9 cellular contexts compared by ENCODE assay signal in the genomic region with DNA sequence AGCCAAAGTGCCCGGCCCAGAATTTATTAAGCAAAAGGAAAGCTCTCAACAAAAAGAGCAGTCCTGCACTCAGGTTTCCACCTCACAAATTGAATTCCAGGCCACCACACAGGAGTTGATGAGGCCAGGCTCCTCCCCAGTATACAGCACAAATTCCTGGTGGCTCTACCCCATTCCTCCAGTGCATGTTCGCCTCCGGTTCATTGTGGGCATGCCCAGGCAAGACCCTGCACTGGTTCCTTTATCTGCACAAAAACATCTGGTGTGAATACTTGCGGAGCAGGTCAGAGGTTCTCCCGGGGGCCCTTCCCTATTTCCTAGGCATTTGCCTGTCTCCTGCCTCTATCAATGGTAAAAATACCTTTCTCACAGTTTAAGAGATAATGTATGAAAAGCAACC.
DNase-seq lines count a peak whose midpoint lies in the region; ATAC-seq and TF ChIP-seq lines count a peak whose summit lies in the region.
"Had no signal": no experiment of that assay in that cellular context is flagged by ENCODE, and none has a peak within 500 bp of the region (broad histone marks: within the 10 kb centered on the region; RNA-seq: fewer than 3 reads in every experiment).

No MANE protein-coding gene starts in this region.

- DNase-seq in A673 (ENCODE audit: low spot score) (peak; percentile 3), HPDE6-E6E7 (ENCODE audit: extremely low spot score) (peak; percentile 72), amniotic epithelial cell (ENCODE audit: low read depth) (peak; percentile 31), iPS DF 4.7 (ENCODE audit: extremely low read depth, low spot score) (peak; percentile 53), NCI-H1694 treated with DMSO at 0.1 percent for 48 hours (lab: John Stamatoyannopoulos, UW) (no peak)
- no peak for DNase-seq in activated naive CD4-positive, alpha-beta T cell treated with Interleukin-2 at 50 U/mL for 16 hours
- DNase-seq: effector CD4-positive, alpha-beta T cell had no signal

- POLR2A ChIA-PET in A673 (lab: Charles Lee; ENCODE audit: low non-redundant PET): no interaction called here

- no TSS peak for BruUV-seq in A673 (replicated peaks; lab: Mats Ljungman, UMichigan)

- H3K27me3 ChIP-seq in A673 (replicated peaks; ENCODE audit: insufficient read depth, low read depth, low read length, poor library complexity): peaks cover 7% of the 10 kb centered on the region

- H3K4me1 ChIP-seq in A673 (ENCODE audit: insufficient read depth, low read length, poor library complexity, severe bottlenecking): no peaks in the 10 kb centered on the region

- CTCF ChIA-PET in A673 (lab: Charles Lee): no interaction called here

- no peaks in the 10 kb centered on the region for H3K9me3 ChIP-seq in A673 (ENCODE audit: low read depth, low read length, poor library complexity, severe bottlenecking)

- no peaks in the 10 kb centered on the region for H3K36me3 ChIP-seq in A673 (ENCODE audit: insufficient read depth, low read length, poor library complexity, severe bottlenecking)

- TF ChIP-seq CTCF in A673 (conservative IDR thresholded peaks at IDR 0.05; ENCODE audit: low read depth, low read length): no peak

- intact Hi-C loops in A673 (cut with micrococcal nuclease; ENCODE audit: unreplicated experiment): no loop called here

- no peak overlapping the region for H3K27ac ChIP-seq in A673 (ENCODE audit: low read depth, low read length, poor library complexity, severe bottlenecking)

- H3K4me3 ChIP-seq in A673 (ENCODE audit: low read depth, low read length, poor library complexity, severe bottlenecking): no peak overlapping the region

- ATAC-seq in GM18867 (IDR thresholded peaks at IDR 0.05; ENCODE audit: unreplicated experiment) (no peak), GM21717 (IDR thresholded peaks at IDR 0.05; ENCODE audit: unreplicated experiment) (no peak)

Comparison
In these comparisons a context has a peak if more than half of its experiments do, and no peak if none do; other contexts are left out.
1. DNase-seq: peak in A673 (single experiment), HPDE6-E6E7 (single experiment), amniotic epithelial cell (single experiment) and iPS DF 4.7 (single experiment); none in activated naive CD4-positive, alpha-beta T cell treated with Interleukin-2 at 50 U/mL for 16 hours (single experiment) and NCI-H1694 treated with DMSO at 0.1 percent for 48 hours (single experiment).